ENCODE assay signal across 10 cellular contexts in the genomic region with DNA sequence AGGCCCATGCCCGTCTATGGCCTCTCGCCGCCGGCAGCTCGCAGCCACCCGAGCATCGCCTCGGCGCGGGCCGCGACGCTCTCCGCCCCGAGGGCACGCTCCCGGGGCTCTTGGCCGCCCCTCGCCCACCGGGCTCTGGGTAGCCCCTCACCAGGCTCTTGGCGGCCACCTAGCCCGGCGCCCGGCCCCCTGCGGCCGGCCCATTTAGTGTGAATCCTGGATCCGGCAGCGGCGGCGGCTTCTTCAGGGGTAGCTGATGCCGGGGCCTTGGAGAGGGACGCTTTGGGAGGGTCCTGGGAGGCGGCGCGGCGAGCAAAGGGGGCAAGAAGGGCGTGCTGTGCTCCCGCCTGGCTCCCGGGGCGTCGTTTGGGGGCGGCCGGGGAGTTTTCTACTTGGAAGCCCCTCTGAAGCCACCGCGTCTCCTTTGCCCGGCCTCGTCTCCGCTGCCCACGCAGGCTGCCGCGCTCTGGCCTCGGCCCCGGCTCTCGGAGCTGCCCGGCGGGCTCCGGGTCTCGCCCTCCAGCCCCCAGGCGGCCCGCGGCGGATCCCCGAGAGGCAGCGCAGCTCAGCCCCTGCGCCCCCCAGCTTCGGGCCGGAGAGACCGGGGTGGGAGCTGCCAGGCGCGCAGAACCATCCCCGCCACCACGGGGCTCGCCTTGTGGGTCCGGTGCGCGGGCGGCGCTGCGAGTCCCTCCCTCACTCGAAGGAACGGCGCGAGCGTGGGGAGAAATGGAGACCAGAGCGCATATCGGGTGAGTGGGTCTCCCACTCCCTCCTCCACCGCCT. TPM values are rescaled to one million over a fixed set of nuclear protein-coding genes. Genes with fewer than 3 reads are reported as not detected.
DNase-seq lines count a peak whose midpoint lies in the region; ATAC-seq, FAIRE-seq and TF ChIP-seq lines count a peak whose summit lies in the region.
"Had no signal": no experiment of that assay in that cellular context is flagged by ENCODE, and none has a peak within 500 bp of the region (broad histone marks: within the 10 kb centered on the region; RNA-seq: fewer than 3 reads in every experiment).

No MANE protein-coding gene starts in this region.

- TF ChIP-seq CTCF in GM12878 (IDR thresholded peaks at IDR 0.05 in 2 of 3, conservative IDR thresholded peaks at IDR 0.05 in 1 of 3; ENCODE audit: control insufficient read depth in 2 of 3, extremely low read depth in 1 of 3, insufficient read depth in 1 of 3, low read depth in 3 of 3, low read length in 3 of 3) (no peak), lung (IDR thresholded peaks at IDR 0.05; ENCODE audit: control extremely low read depth, extremely low read depth) (no peak), upper lobe of right lung (IDR thresholded peaks at IDR 0.05) (no peak), BE2C (IDR thresholded peaks at IDR 0.05; ENCODE audit: low read depth, low read length) (no peak)

- H3K4me3 ChIP-seq in GM12878 (peak overlapping the region; percentile 95), lung (peak overlapping the region; percentile 48), upper lobe of right lung (peak overlapping the region; percentile 51), BE2C (ENCODE audit: low read depth, low read length) (no peak overlapping the region)

- peaks cover 17% of the 10 kb centered on the region for H3K4me1 ChIP-seq in GM12878 (ENCODE audit: control insufficient read depth, insufficient read depth, low read length)
- H3K4me1 ChIP-seq in lung (ENCODE audit: control insufficient read depth in 2 of 2, insufficient read depth in 2 of 2, low read length in 2 of 2), result peaks cover 0 to 12% of the 10 kb centered on the region in 2 donors
- H3K4me1 ChIP-seq in upper lobe of right lung, result peaks cover 6% of the 10 kb centered on the region
- no peaks in the 10 kb centered on the region for H3K4me1 ChIP-seq in BE2C

- no peak; the same call in 1 of the 2 replicates for TF ChIP-seq POLR2A in GM12878 (IDR thresholded peaks at IDR 0.05; ENCODE audit: low read depth, low read length)

- DNase-seq in DMS53 (lab: John Stamatoyannopoulos, UW) (peak; percentile 43), DMS53 treated with DMSO at 0.1 percent for 48 hours (lab: John Stamatoyannopoulos, UW; ENCODE audit: unreplicated experiment) (no peak), GM12878 (ENCODE audit: low read depth, low spot score) (no peak), lung (ENCODE audit: low spot score) (no peak), upper lobe of right lung (no peak), BE2C (no peak), foreskin melanocyte (no peak), middle frontal gyrus (ENCODE audit: extremely low spot score, low spot score) (no peak)
- DNase-seq: 8988T, NCI-H2107 had no signal

- RAD21 ChIA-PET in GM12878 (lab: Charles Lee; ENCODE audit: unreplicated experiment), result interaction anchor here (0.5 to 7.2 kb wide), 7 partner anchors 96 to 298 kb away, joined by 3 to 127 read pairs (median 3); no protein-coding TSS in a partner anchor

- no peak overlapping the region for H2AFZ ChIP-seq in GM12878 (ENCODE audit: control insufficient read depth, low read depth, low read length)

- no peak for TF ChIP-seq EP300 in GM12878 (IDR thresholded peaks at IDR 0.05; ENCODE audit: borderline replicate concordance in 1 of 2, control insufficient read depth in 1 of 2, low read depth in 2 of 2, low read length in 2 of 2)

- intact Hi-C loops in GM12878 (cut with micrococcal nuclease; ENCODE audit: unreplicated experiment) (loop anchor here (1.0 kb wide), 1 partner anchor 197 kb away; no protein-coding TSS in a partner anchor), upper lobe of right lung (cut with DNase I) (no loop called here)

- peak overlapping the region; percentile 84 for H3K9ac ChIP-seq in GM12878 (ENCODE audit: control insufficient read depth, insufficient read depth, low read length)

- H3K27ac ChIP-seq in GM12878 (ENCODE audit: control insufficient read depth, insufficient read depth), result peak overlapping the region; percentile 88
- H3K27ac ChIP-seq in lung (ENCODE audit: low read depth in 1 of 2, low read length in 1 of 2), result peak overlapping the region in 1 of 2 donors; percentile 50
- H3K27ac ChIP-seq in upper lobe of right lung, result peak overlapping the region; percentile 42

- POLR2A ChIA-PET in GM12878 (lab: Charles Lee), result interaction anchor here (0.6 to 3.5 kb wide), 4 partner anchors 9 to 367 kb away, joined by 3 to 15 read pairs (median 4); no protein-coding TSS in a partner anchor

- H3K36me3 ChIP-seq in GM12878 (ENCODE audit: control insufficient read depth in 2 of 2, insufficient read depth in 2 of 2, low read length in 1 of 2), result no peaks in the 10 kb centered on the region
- no peaks in the 10 kb centered on the region for H3K36me3 ChIP-seq in lung (ENCODE audit: control insufficient read depth in 2 of 2, insufficient read depth in 2 of 2, low read length in 2 of 2)
- H3K36me3 ChIP-seq in upper lobe of right lung, result no peaks in the 10 kb centered on the region
- H3K36me3 ChIP-seq in BE2C, result no peaks in the 10 kb centered on the region

- in situ Hi-C loops in GM12878 (cut with MboI), result loop anchor here (5.0 kb wide), 1 partner anchor 197 kb away; no protein-coding TSS in a partner anchor

- H3K4me2 ChIP-seq in GM12878 (ENCODE audit: control insufficient read depth, insufficient read depth), result peak overlapping the region; percentile 93

- no TSS peak for BruUV-seq in GM12878 (replicated peaks; lab: Mats Ljungman, UMichigan)

- CTCF ChIA-PET in GM12878 (lab: Yijun Ruan, JAX), result interaction anchor here (3.0 to 11.2 kb wide), 3 partner anchors 14 to 299 kb away, joined by 14 to 225 read pairs (median 87); no protein-coding TSS in a partner anchor

- no peak for FAIRE-seq in GM12878 (lab: Jason Lieb, UNC)

- SMC1A ChIA-PET in GM12878 (lab: Charles Lee; ENCODE audit: uncharacterized antibody, unreplicated experiment), result interaction anchor here (1.5 to 12.1 kb wide), 4 partner anchors 107 to 589 kb away, joined by 4 to 256 read pairs (median 50); no protein-coding TSS in a partner anchor

- H3K9me3 ChIP-seq in GM12878 (replicated peaks; ENCODE audit: control insufficient read depth, insufficient read depth, low read length) (no peaks in the 10 kb centered on the region), lung (ENCODE audit: control insufficient read depth in 2 of 2, insufficient read depth in 1 of 2, low read length in 1 of 2) (peaks cover 0 to 2% of the 10 kb centered on the region in 2 donors), upper lobe of right lung (no peaks in the 10 kb centered on the region), BE2C (no peaks in the 10 kb centered on the region)

- H3K27me3 ChIP-seq in GM12878 (replicated peaks in 1 of 2; ENCODE audit: control insufficient read depth in 2 of 2, insufficient read depth in 2 of 2, low read length in 1 of 2) (no peaks in the 10 kb centered on the region), lung (ENCODE audit: control insufficient read depth, insufficient read depth) (peaks cover 11% of the 10 kb centered on the region), upper lobe of right lung (peaks cover 45% of the 10 kb centered on the region), BE2C (no peaks in the 10 kb centered on the region)

- 50% methylated on average over 39 of the region's 87 CpGs for WGBS in GM12878 (ENCODE audit: insufficient coverage, insufficient replicate concordance, low lambda C conversion rate, missing lambda C conversion rate)
- 1 to 3% methylated on average over 60 to 87 of the region's 87 CpGs for WGBS in lung, 2 donors

- peak; percentile 18 for ATAC-seq in GM12878
- ATAC-seq in lung (ENCODE audit: insufficient read depth, low FRiP score), result peak; percentile 12
- ATAC-seq in upper lobe of right lung, result peak; percentile 6

- no peaks in the 10 kb centered on the region for H4K20me1 ChIP-seq in GM12878 (ENCODE audit: control insufficient read depth, insufficient read depth)

- no peak for TF ChIP-seq RAD21 in GM12878 (IDR thresholded peaks at IDR 0.05; ENCODE audit: insufficient read depth, low read depth, low read length)

- H3K79me2 ChIP-seq in GM12878 (ENCODE audit: control insufficient read depth, insufficient read depth, low read length), result peaks cover 63% of the 10 kb centered on the region

TF ChIP-seq in GM12878, 131 proteins besides CTCF, POLR2A, EP300 and RAD21 (continues in another document):
- TF ChIP-seq PML (IDR thresholded peaks at IDR 0.05; ENCODE audit: low read length) (no peak), IKZF1 (conservative IDR thresholded peaks at IDR 0.05) (no peak), ZBED1 (IDR thresholded peaks at IDR 0.05; ENCODE audit: borderline replicate concordance) (no peak), BCL11A (IDR thresholded peaks at IDR 0.05; ENCODE audit: low read depth, low read length) (no peak), HCFC1 (IDR thresholded peaks at IDR 0.05; ENCODE audit: low read length) (no peak), KAT2A (conservative IDR thresholded peaks at IDR 0.05; ENCODE audit: control insufficient read depth, low read depth, low read length) (no peak)

RNA-seq across cellular contexts. Expression of a gene that starts 0.5 kb away (rescaled TPM):
- 910 and 948 TPM in 2 replicates for total RNA-seq in GM12878 (2013; cell fraction: nucleolus; rRNA removed)
- 29.8 and 32.5 TPM in 2 replicates for total RNA-seq in GM12878 (2014; rRNA removed)
- 33.0 and 37.9 TPM in 2 replicates for total RNA-seq in GM12878 (2014; rRNA removed; fragmentation: Illumina TruSeq; extraction: Trizol)
- total RNA-seq in GM12878 (2021), result 38.2 and 42.3 TPM in 2 replicates
- 25.9 TPM for polyA plus RNA-seq in GM12878 (2011; ENCODE audit: low read depth)
- 37.0 and 49.4 TPM in 2 replicates for polyA plus RNA-seq in GM12878 (2011; rRNA removed)
- 25.4 and 38.1 TPM in 2 replicates for polyA plus RNA-seq in GM12878 (2011; cell fraction: cytosol; rRNA removed)
- 102 and 108 TPM in 2 replicates for polyA plus RNA-seq in GM12878 (2011; cell fraction: nucleus; rRNA removed)
- 41.6 and 41.9 TPM in 2 replicates for polyA plus RNA-seq in GM12878 (2012)
- 42.2 and 51.2 TPM in 2 replicates for polyA plus RNA-seq in GM12878 (2014; fragmentation: Illumina TruSeq; extraction: Trizol)
- polyA plus RNA-seq in GM12878 (2014; fragmentation: Nextera tagmentation; extraction: Ambion mirVana), result 1 to 10 TPM; 6.7 to 7.1 TPM
- polyA plus RNA-seq in GM12878 (2014; rRNA removed), result 21.9 and 25.0 TPM in 2 replicates
- 10 to 100 TPM; 14.2 to 21.6 TPM for polyA plus RNA-seq in GM12878 (2016; fragmentation: Nextera tagmentation; extraction: Ambion mirVana)
- polyA minus RNA-seq in GM12878 (2011; rRNA and poly(A)+ RNA removed), result 141 and 172 TPM in 2 replicates
- 22.3 and 27.9 TPM in 2 replicates for polyA minus RNA-seq in GM12878 (2011; cell fraction: cytosol; rRNA and poly(A)+ RNA removed)
- 160 and 219 TPM in 2 replicates for polyA minus RNA-seq in GM12878 (2011; cell fraction: nucleus; rRNA and poly(A)+ RNA removed)
- 100 to 1,000 TPM in 1 of 2 donors, 10 to 100 TPM in 1; 33.2 to 233 TPM for total RNA-seq in lung
- polyA plus RNA-seq in lung, result 1 to 10 TPM; 2.6 to 4.5 TPM
- total RNA-seq in upper lobe of right lung, result 20.4 TPM
- 1.1 TPM for polyA plus RNA-seq in BE2C (2012; ENCODE audit: insufficient read depth, insufficient read length, low read depth)
